In the genomic region with DNA sequence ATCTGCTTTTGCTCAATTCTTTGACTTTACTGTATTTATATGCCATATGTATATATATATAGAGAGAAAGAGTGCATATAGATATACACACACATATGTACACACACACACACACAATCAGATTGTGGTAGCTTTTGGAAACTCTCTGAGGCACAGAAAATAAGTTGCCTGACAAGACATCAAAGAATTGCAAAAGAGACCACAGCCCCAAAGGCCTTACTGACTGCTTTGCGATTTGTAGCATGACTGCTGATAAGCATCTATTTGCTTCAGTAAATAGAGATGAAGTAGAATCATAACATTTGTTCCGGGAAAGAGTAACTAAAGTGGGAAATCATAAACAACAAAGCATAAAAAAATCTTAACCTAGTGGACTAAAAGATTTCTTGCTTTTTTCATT, we compare ENCODE assay signal across 8 cellular contexts. TPM values are rescaled to one million over a fixed set of nuclear protein-coding genes. Genes with fewer than 3 reads are reported as not detected.
DNase-seq lines count a peak whose midpoint lies in the region; ATAC-seq and TF ChIP-seq lines count a peak whose summit lies in the region.
"Had no signal": no experiment of that assay in that cellular context is flagged by ENCODE, and none has a peak within 500 bp of the region (broad histone marks: within the 10 kb centered on the region; RNA-seq: fewer than 3 reads in every experiment).

No MANE protein-coding gene starts in this region.

- H3K36me3 ChIP-seq in OCI-LY1 (ENCODE audit: insufficient read depth, low read length): no peaks in the 10 kb centered on the region

- H3K4me1 ChIP-seq in OCI-LY1 (ENCODE audit: insufficient read depth, low read length, severe bottlenecking): peaks cover 65% of the 10 kb centered on the region

- H2AFZ ChIP-seq in OCI-LY1 (ENCODE audit: low read length): no peak overlapping the region

- H3K79me2 ChIP-seq in OCI-LY1 (ENCODE audit: insufficient read depth, low read length): no peaks in the 10 kb centered on the region

- H3K27ac ChIP-seq in OCI-LY1 (ENCODE audit: low read depth, low read length, poor library complexity, severe bottlenecking) (peak overlapping the region; percentile 99), caudate nucleus (ENCODE audit: low read depth, low read length) (peak overlapping the region; percentile 70)

- no peaks in the 10 kb centered on the region for H3K9me2 ChIP-seq in OCI-LY1 (ENCODE audit: low read depth, low read length)

- H3K4me3 ChIP-seq in GM08714 (ENCODE audit: low read length): peak overlapping the region; percentile 57; the same call in 1 of the 2 replicates
- H3K4me3 ChIP-seq in OCI-LY1 (ENCODE audit: low read depth, low read length, poor library complexity, severe bottlenecking): peak overlapping the region; percentile 51
- H3K4me3 ChIP-seq: mucosa of descending colon had no signal

- H3F3A ChIP-seq in OCI-LY1 (ENCODE audit: insufficient read depth, low read length): peaks cover 6% of the 10 kb centered on the region; the same call in 1 of the 2 replicates

- peaks cover 10% of the 10 kb centered on the region for H3K36me3 Mint-ChIP-seq in stimulated activated memory B cell treated with anti-CD40 and anti-IgM and Interleukin-4, amounts not matched to agents 10 μg/mL and 1 μg/mL and 100 μg/mL, for 72 hours

- DNase-seq in caudate nucleus (lab: John Stamatoyannopoulos, UW) (no peak), NCI-H1092 (lab: John Stamatoyannopoulos, UW) (no peak), HT-29 (ENCODE audit: low spot score) (no peak)
- no peak for DNase-seq in stimulated activated CD4-positive, alpha-beta T cell treated with anti-CD3 and anti-CD28 coated beads, Interleukin-4, amount 100 ng/mL, for 4 hours

- TF ChIP-seq CTCF in OCI-LY1 (IDR thresholded peaks at IDR 0.05; ENCODE audit: low read length): no peak

- H3K27me3 ChIP-seq in OCI-LY1 (ENCODE audit: insufficient read depth, low read length): no peaks in the 10 kb centered on the region

- H3K9me3 Mint-ChIP-seq in stimulated activated memory B cell treated with anti-CD40 and anti-IgM and Interleukin-4, amounts not matched to agents 10 μg/mL and 1 μg/mL and 100 μg/mL, for 72 hours: no peaks in the 10 kb centered on the region

- H3K27me3 Mint-ChIP-seq in stimulated activated memory B cell treated with anti-CD40 and anti-IgM and Interleukin-4, amounts not matched to agents 10 μg/mL and 1 μg/mL and 100 μg/mL, for 72 hours: no peaks in the 10 kb centered on the region

- no peaks in the 10 kb centered on the region for H3K9me3 ChIP-seq in OCI-LY1 (ENCODE audit: low read length)
- H3K9me3 ChIP-seq: mucosa of descending colon had no signal

- no peak for ATAC-seq in stimulated activated memory B cell treated with anti-CD40 and anti-IgM and Interleukin-4, amounts not matched to agents 10 μg/mL and 1 μg/mL and 100 μg/mL, for 72 hours

- peak overlapping the region; percentile 96 for H3K27ac Mint-ChIP-seq in stimulated activated memory B cell treated with anti-CD40 and anti-IgM and Interleukin-4, amounts not matched to agents 10 μg/mL and 1 μg/mL and 100 μg/mL, for 72 hours

- peaks cover 64% of the 10 kb centered on the region for H3K4me1 Mint-ChIP-seq in stimulated activated memory B cell treated with anti-CD40 and anti-IgM and Interleukin-4, amounts not matched to agents 10 μg/mL and 1 μg/mL and 100 μg/mL, for 72 hours

- peak overlapping the region; percentile 75 for H3K9ac ChIP-seq in OCI-LY1 (ENCODE audit: low read length)

- no peaks in the 10 kb centered on the region for H4K20me1 ChIP-seq in OCI-LY1 (ENCODE audit: insufficient read depth, low read length)

- peak overlapping the region; percentile 71 for H3K4me2 ChIP-seq in OCI-LY1 (ENCODE audit: low read length)

- peak overlapping the region; percentile 77 for H3K4me3 Mint-ChIP-seq in stimulated activated memory B cell treated with anti-CD40 and anti-IgM and Interleukin-4, amounts not matched to agents 10 μg/mL and 1 μg/mL and 100 μg/mL, for 72 hours

RNA-seq across cellular contexts. Expression of a gene that starts 9.4 kb away (rescaled TPM):
- 12.4 and 20.0 TPM in 2 replicates for total RNA-seq in HT-29 (2014; rRNA removed; shearing (Covaris generic))

RNA-seq across cellular contexts. Expression of a gene that starts 52.4 kb away (rescaled TPM):
- total RNA-seq in HT-29 (2014; rRNA removed; shearing (Covaris generic)): 1.3 TPM in 1 of 2 replicates, not detected in the other

RNA-seq across cellular contexts. Expression of a gene that starts 52.8 kb away (rescaled TPM):
- total RNA-seq in HT-29 (2014; rRNA removed; shearing (Covaris generic)): 2.0 and 2.1 TPM in 2 replicates
